In the genomic region with DNA sequence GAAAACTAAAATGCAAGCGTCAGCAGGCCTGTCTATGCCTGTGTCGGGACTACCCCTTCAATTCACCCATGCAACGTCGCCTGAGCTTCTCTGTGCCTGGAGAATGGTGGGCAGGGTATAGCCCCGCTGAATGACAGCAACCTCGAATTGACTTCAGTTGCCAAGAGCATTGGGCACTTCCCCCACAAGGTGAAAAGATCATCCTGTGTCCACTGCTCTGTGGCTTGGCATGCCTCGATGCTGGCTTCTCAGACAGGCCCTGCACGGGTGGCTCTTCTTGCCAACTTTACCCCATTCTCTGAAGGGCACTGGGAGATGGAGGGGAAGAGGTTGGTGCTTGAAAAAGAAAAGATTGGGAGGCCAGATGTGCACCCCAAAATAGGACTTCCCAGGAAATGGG, we compare ENCODE assay signal across 24 cellular contexts. TPM values are rescaled to one million over a fixed set of nuclear protein-coding genes. Genes with fewer than 3 reads are reported as not detected.
DNase-seq lines count a peak whose midpoint lies in the region; FAIRE-seq and TF ChIP-seq lines count a peak whose summit lies in the region.
"Had no signal": no experiment of that assay in that cellular context is flagged by ENCODE, and none has a peak within 500 bp of the region (broad histone marks: within the 10 kb centered on the region; RNA-seq: fewer than 3 reads in every experiment).

No MANE protein-coding gene starts in this region.

- no peaks in the 10 kb centered on the region for H3K9me3 Mint-ChIP-seq in activated naive CD8-positive, alpha-beta T cell treated with anti-CD3 and anti-CD28 coated beads for 36 hours
- H3K9me3 Mint-ChIP-seq: CD4-positive, alpha-beta T cell; GM23338 had no signal

- no peaks in the 10 kb centered on the region for H3K9me2 ChIP-seq in neural cell (ENCODE audit: insufficient read depth, low read length)

- no peak for TF ChIP-seq EP300 in neural cell (conservative IDR thresholded peaks at IDR 0.05; ENCODE audit: poor library complexity, severe bottlenecking)

- peaks cover 71% of the 10 kb centered on the region for H3K27me3 Mint-ChIP-seq in activated naive CD8-positive, alpha-beta T cell treated with anti-CD3 and anti-CD28 coated beads for 36 hours

- peak overlapping the region; percentile 9 for H3K9ac ChIP-seq in neural cell (ENCODE audit: low read length)

- peaks cover 2% of the 10 kb centered on the region for H3K4me1 Mint-ChIP-seq in activated naive CD8-positive, alpha-beta T cell treated with anti-CD3 and anti-CD28 coated beads for 36 hours

- TF ChIP-seq CTCF in dorsolateral prefrontal cortex (IDR thresholded peaks at IDR 0.05 in 54 of 56, conservative IDR thresholded peaks at IDR 0.05 in 2 of 56; ENCODE audit: low read depth in 1 of 56, partially characterized antibody in 56 of 56) (no peak), neural cell (IDR thresholded peaks at IDR 0.05; ENCODE audit: poor library complexity, severe bottlenecking) (no peak), D721Med (IDR thresholded peaks at IDR 0.05; ENCODE audit: insufficient read depth, missing control alignments) (no peak)

- H3K4me3 ChIP-seq in dorsolateral prefrontal cortex: peak overlapping the region in 52 of 59 donors; percentile 2 to 90 (median 78)
- H3K4me3 ChIP-seq in neural cell (ENCODE audit: low read length): peak overlapping the region; percentile 43
- H3K4me3 ChIP-seq: GM23338 had no signal

- peaks cover 33% of the 10 kb centered on the region for H3K79me2 ChIP-seq in neural cell (replicated peaks; ENCODE audit: insufficient read depth, low read length)

- DNase-seq in caudate nucleus (lab: John Stamatoyannopoulos, UW) (peak in 1 of 61 donors; percentile 18), dorsolateral prefrontal cortex (no peak), substantia nigra (lab: John Stamatoyannopoulos, UW) (peak in 2 of 49 donors; percentile 27 to 41), AG08396 (ENCODE audit: low spot score) (no peak), D721Med (ENCODE audit: insufficient read length, low spot score) (no peak), urothelium cell line (ENCODE audit: low spot score) (no peak)
- DNase-seq in activated naive CD8-positive, alpha-beta T cell treated with anti-CD3 and anti-CD28 coated beads for 36 hours: no peak
- DNase-seq: ACHN; AML-193; Caco-2; CD4-positive, alpha-beta T cell; DMS153; DMS79; GDM1; HCEC 1CT had no signal

- intact Hi-C loops in dorsolateral prefrontal cortex (cut with DNase I): no loop called here

- no peaks in the 10 kb centered on the region for H3K9me3 ChIP-seq in neural cell (ENCODE audit: low read length)
- H3K9me3 ChIP-seq: Caco-2 had no signal

- no peaks in the 10 kb centered on the region for H3K36me3 ChIP-seq in neural cell (ENCODE audit: insufficient read depth, low read length)

- H2AFZ ChIP-seq in neural cell (ENCODE audit: low read depth, low read length): no peak overlapping the region
- H2AFZ ChIP-seq: GM23338 had no signal

- no peak for TF ChIP-seq RAD21 in neural cell (conservative IDR thresholded peaks at IDR 0.05)

- no peak for FAIRE-seq in D721Med (lab: Jason Lieb, UNC)
- no peak for FAIRE-seq in urothelium cell line (lab: Jason Lieb, UNC)
- FAIRE-seq: A204.1, GM12892, GM18507, H54 had no signal

- H4K20me1 ChIP-seq in neural cell (ENCODE audit: insufficient read depth): no peaks in the 10 kb centered on the region

- peak overlapping the region; percentile 33 for H3K4me2 ChIP-seq in neural cell (ENCODE audit: low read length)
- H3K4me2 ChIP-seq: GM23338 had no signal

- H3K27ac ChIP-seq in caudate nucleus (ENCODE audit: low read depth, low read length): peak overlapping the region; percentile 98
- H3K27ac ChIP-seq in dorsolateral prefrontal cortex: peak overlapping the region; percentile 39 to 98 (median 95)
- H3K27ac ChIP-seq in neural cell (ENCODE audit: low read length): no peak overlapping the region
- H3K27ac ChIP-seq in substantia nigra (ENCODE audit: low read depth, low read length, poor library complexity, severe bottlenecking): peak overlapping the region; percentile 96
- H3K27ac ChIP-seq: C4-2B had no signal

- H3F3A ChIP-seq in neural cell (ENCODE audit: insufficient read depth, low read length, poor library complexity, severe bottlenecking): no peaks in the 10 kb centered on the region

- no peaks in the 10 kb centered on the region for H3K36me3 Mint-ChIP-seq in activated naive CD8-positive, alpha-beta T cell treated with anti-CD3 and anti-CD28 coated beads for 36 hours

- no peak overlapping the region for H3K27ac Mint-ChIP-seq in activated naive CD8-positive, alpha-beta T cell treated with anti-CD3 and anti-CD28 coated beads for 36 hours
- H3K27ac Mint-ChIP-seq: CD4-positive, alpha-beta T cell; GM23338 had no signal

- no peak overlapping the region for H3K4me3 Mint-ChIP-seq in activated naive CD8-positive, alpha-beta T cell treated with anti-CD3 and anti-CD28 coated beads for 36 hours
- H3K4me3 Mint-ChIP-seq: CD4-positive, alpha-beta T cell; GM23338 had no signal

- H3K27me3 ChIP-seq in dorsolateral prefrontal cortex (peaks cover 0 to 10% (median 0%) of the 10 kb centered on the region in 45 donors), neural cell (ENCODE audit: insufficient read depth, low read depth, low read length) (peaks cover 16% of the 10 kb centered on the region)

TF ChIP-seq in neural cell, 6 proteins besides CTCF, POLR2A, EP300 and RAD21:
- TF ChIP-seq MXI1 (conservative IDR thresholded peaks at IDR 0.05; ENCODE audit: poor library complexity, severe bottlenecking) (no peak), EZH2 (IDR thresholded peaks at IDR 0.05; ENCODE audit: borderline replicate concordance, insufficient read depth, low read length, poor library complexity, severe bottlenecking) (no peak), POLR2AphosphoS5 (IDR thresholded peaks at IDR 0.05) (no peak), TAF1 (IDR thresholded peaks at IDR 0.05; ENCODE audit: low read depth) (no peak), SMC3 (conservative IDR thresholded peaks at IDR 0.05; ENCODE audit: poor library complexity) (no peak)
- TF ChIP-seq, protein P1, sequence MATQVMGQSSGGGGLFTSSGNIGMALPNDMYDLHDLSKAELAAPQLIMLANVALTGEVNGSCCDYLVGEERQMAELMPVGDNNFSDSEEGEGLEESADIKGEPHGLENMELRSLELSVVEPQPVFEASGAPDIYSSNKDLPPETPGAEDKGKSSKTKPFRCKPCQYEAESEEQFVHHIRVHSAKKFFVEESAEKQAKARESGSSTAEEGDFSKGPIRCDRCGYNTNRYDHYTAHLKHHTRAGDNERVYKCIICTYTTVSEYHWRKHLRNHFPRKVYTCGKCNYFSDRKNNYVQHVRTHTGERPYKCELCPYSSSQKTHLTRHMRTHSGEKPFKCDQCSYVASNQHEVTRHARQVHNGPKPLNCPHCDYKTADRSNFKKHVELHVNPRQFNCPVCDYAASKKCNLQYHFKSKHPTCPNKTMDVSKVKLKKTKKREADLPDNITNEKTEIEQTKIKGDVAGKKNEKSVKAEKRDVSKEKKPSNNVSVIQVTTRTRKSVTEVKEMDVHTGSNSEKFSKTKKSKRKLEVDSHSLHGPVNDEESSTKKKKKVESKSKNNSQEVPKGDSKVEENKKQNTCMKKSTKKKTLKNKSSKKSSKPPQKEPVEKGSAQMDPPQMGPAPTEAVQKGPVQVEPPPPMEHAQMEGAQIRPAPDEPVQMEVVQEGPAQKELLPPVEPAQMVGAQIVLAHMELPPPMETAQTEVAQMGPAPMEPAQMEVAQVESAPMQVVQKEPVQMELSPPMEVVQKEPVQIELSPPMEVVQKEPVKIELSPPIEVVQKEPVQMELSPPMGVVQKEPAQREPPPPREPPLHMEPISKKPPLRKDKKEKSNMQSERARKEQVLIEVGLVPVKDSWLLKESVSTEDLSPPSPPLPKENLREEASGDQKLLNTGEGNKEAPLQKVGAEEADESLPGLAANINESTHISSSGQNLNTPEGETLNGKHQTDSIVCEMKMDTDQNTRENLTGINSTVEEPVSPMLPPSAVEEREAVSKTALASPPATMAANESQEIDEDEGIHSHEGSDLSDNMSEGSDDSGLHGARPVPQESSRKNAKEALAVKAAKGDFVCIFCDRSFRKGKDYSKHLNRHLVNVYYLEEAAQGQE (IDR thresholded peaks at IDR 0.05; ENCODE audit: borderline replicate concordance): no peak
TF ChIP-seq in neural cell: peak in this region for 0.

RNA-seq across cellular contexts. Expression of a gene that starts 3.3 kb away (rescaled TPM):
- 100 to 1,000 TPM; 127 to 356 (median 209) TPM for total RNA-seq in dorsolateral prefrontal cortex
- polyA plus RNA-seq in neural cell: 43.2 and 52.0 TPM in 2 replicates
- 61.6 and 66.3 TPM in 2 replicates for polyA minus RNA-seq in neural cell
- total RNA-seq in activated naive CD8-positive, alpha-beta T cell treated with anti-CD3 and anti-CD28 coated beads for 36 hours: not detected
- total RNA-seq: Caco-2; CD4-positive, alpha-beta T cell; HT-29 had no signal
- polyA plus RNA-seq: BJ had no signal

Comparison
In these comparisons a context has a peak if more than half of its experiments do, and no peak if none do; other contexts are left out.
1. RNA of a gene that starts 3.3 kb away (total RNA-seq): 127 to 356 TPM in dorsolateral prefrontal cortex; not detected in activated naive CD8-positive, alpha-beta T cell treated with anti-CD3 and anti-CD28 coated beads for 36 hours; every median in the first group is over 100 times any median in the second.